Comparison of ENCODE assay signal across 15 cellular contexts in the genomic region with DNA sequence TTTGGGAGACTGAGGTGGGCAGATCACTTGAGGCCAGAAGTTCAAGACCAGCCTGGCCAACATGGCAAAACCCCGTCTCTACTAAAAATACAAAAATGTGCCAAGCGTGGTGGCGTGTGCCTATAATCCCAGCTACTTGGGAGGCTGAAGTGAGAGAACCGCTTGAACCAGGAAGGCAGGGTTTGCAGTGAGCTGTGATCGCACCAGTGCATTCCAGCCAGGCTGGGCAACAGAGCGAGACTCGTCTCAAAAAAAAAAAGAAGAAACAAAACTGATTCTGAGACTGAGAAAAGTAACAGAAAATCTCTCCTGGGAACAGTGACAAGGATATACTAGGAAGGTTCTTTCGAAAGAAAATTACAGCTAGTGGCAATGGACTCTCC. TPM values are rescaled to one million over a fixed set of nuclear protein-coding genes. Genes with fewer than 3 reads are reported as not detected.
DNase-seq lines count a peak whose midpoint lies in the region; ATAC-seq and TF ChIP-seq lines count a peak whose summit lies in the region.
"Had no signal": no experiment of that assay in that cellular context is flagged by ENCODE, and none has a peak within 500 bp of the region (broad histone marks: within the 10 kb centered on the region; RNA-seq: fewer than 3 reads in every experiment).

No MANE protein-coding gene starts in this region.

- intact Hi-C loops in OCI-LY7 (cut with micrococcal nuclease; ENCODE audit: unreplicated experiment) = loop anchor here (2.0 kb wide), 1 partner anchor 21 kb away; the partner anchor contains the start of gene USP48
- intact Hi-C loops in left ventricle myocardium superior (cut with micrococcal nuclease) = no loop called here

- H3K79me2 ChIP-seq in GM23338 (replicated peaks; ENCODE audit: insufficient read depth) (peaks cover 99% of the 10 kb centered on the region), OCI-LY7 (ENCODE audit: insufficient read depth, low read depth, low read length) (peaks cover 100% of the 10 kb centered on the region)

- H3K9me2 ChIP-seq in GM23338 (ENCODE audit: insufficient read depth) = no peaks in the 10 kb centered on the region
- H3K9me2 ChIP-seq in OCI-LY7 (ENCODE audit: insufficient read depth, low read length) = no peaks in the 10 kb centered on the region

- H3K4me3 ChIP-seq in GM23338 = no peak overlapping the region
- peak overlapping the region; percentile 25 for H3K4me3 ChIP-seq in OCI-LY7 (ENCODE audit: low read depth, low read length, poor library complexity, severe bottlenecking)
- H3K4me3 ChIP-seq: gastrocnemius medialis, suprapubic skin had no signal

- H3K27ac ChIP-seq in GM23338 (ENCODE audit: low read depth) (0 out of 2 replicates have a peak overlapping the region, but pooled peaks have one; percentile 60), OCI-LY7 (ENCODE audit: low read depth, low read length, poor library complexity, severe bottlenecking) (peak overlapping the region; percentile 74)
- H3K27ac ChIP-seq: gastrocnemius medialis, parathyroid adenoma, suprapubic skin had no signal

- TF ChIP-seq CTCF in GM23338 (conservative IDR thresholded peaks at IDR 0.05; ENCODE audit: low read depth in 2 of 2) = no peak
- no peak for TF ChIP-seq CTCF in OCI-LY7 (conservative IDR thresholded peaks at IDR 0.05; ENCODE audit: low read length)
- no peak for TF ChIP-seq CTCF in osteocyte (IDR thresholded peaks at IDR 0.05)

- H3K36me3 ChIP-seq in GM23338 (ENCODE audit: insufficient read depth) = no peaks in the 10 kb centered on the region
- peaks cover 7% of the 10 kb centered on the region for H3K36me3 ChIP-seq in OCI-LY7 (ENCODE audit: insufficient read depth, low read length)
- H3K36me3 ChIP-seq: BE2C, gastrocnemius medialis, suprapubic skin had no signal

- no peaks in the 10 kb centered on the region for H3F3A ChIP-seq in GM23338 (replicated peaks; ENCODE audit: low read depth)

- no peaks in the 10 kb centered on the region for H3K27me3 ChIP-seq in GM23338 (ENCODE audit: insufficient read depth)
- H3K27me3 ChIP-seq: BE2C, gastrocnemius medialis, suprapubic skin had no signal

- ATAC-seq in GM18502 (IDR thresholded peaks at IDR 0.05; ENCODE audit: poor library complexity, unreplicated experiment) (peak; percentile 44), GM23338 (no peak), HG03025 (IDR thresholded peaks at IDR 0.05; ENCODE audit: low FRiP score, unreplicated experiment) (no peak), left ventricle myocardium superior (no peak)
- ATAC-seq: gastrocnemius medialis had no signal

- POLR2A ChIA-PET in OCI-LY7 (lab: Charles Lee) = interaction anchor here (0.6 to 1.2 kb wide), 4 partner anchors 10 to 106 kb away, joined by 3 to 5 read pairs (median 4); no protein-coding TSS in a partner anchor

- peaks cover 15% of the 10 kb centered on the region for H3K4me1 ChIP-seq in GM23338 (ENCODE audit: insufficient read depth)
- peaks cover 64% of the 10 kb centered on the region for H3K4me1 ChIP-seq in OCI-LY7 (ENCODE audit: insufficient read depth, low read length, poor library complexity, severe bottlenecking)
- H3K4me1 ChIP-seq: BE2C had no signal

- H3K4me3 Mint-ChIP-seq in GM23338 (no peak overlapping the region), osteocyte (ENCODE audit: unreplicated experiment) (no peak overlapping the region)

- H3K4me1 Mint-ChIP-seq in GM23338 (peaks cover 17% of the 10 kb centered on the region), osteocyte (ENCODE audit: unreplicated experiment) (peaks cover 43% of the 10 kb centered on the region)

- BruUV-seq in OCI-LY7 (replicated peaks; lab: Mats Ljungman, UMichigan) = no TSS peak

- no peaks in the 10 kb centered on the region for H3K36me3 Mint-ChIP-seq in GM23338 (ENCODE audit: low read depth)
- no peaks in the 10 kb centered on the region for H3K36me3 Mint-ChIP-seq in osteocyte (ENCODE audit: unreplicated experiment)

- H3K4me2 ChIP-seq in GM23338 (no peak overlapping the region), OCI-LY7 (ENCODE audit: low read length) (peak overlapping the region; percentile 77)

- no peak for DNase-seq in GM23338 (ENCODE audit: low spot score)
- DNase-seq in OCI-LY7 (ENCODE audit: low spot score) = peak; percentile 64
- DNase-seq in osteocyte (ENCODE audit: extremely low spot score, unreplicated experiment) = peak; percentile 46
- DNase-seq in left ventricle myocardium superior = no peak
- no peak for DNase-seq in HCEC 1CT
- DNase-seq: BE2C, DMS79 treated with DMSO at 0.1 percent for 48 hours, gastrocnemius medialis, NCI-H2107, NCI-H82 had no signal

- CTCF ChIA-PET in OCI-LY7 (lab: Charles Lee; ENCODE audit: unreplicated experiment) = no interaction called here

- H3K9me3 ChIP-seq in OCI-LY7 (ENCODE audit: low read length) = no peaks in the 10 kb centered on the region
- H3K9me3 ChIP-seq: BE2C, gastrocnemius medialis, suprapubic skin had no signal

- H4K20me1 ChIP-seq in GM23338 (replicated peaks; ENCODE audit: insufficient read depth) = peaks cover 72% of the 10 kb centered on the region
- peaks cover 26% of the 10 kb centered on the region; the same call in 1 of the 2 replicates for H4K20me1 ChIP-seq in OCI-LY7 (ENCODE audit: insufficient read depth, low read length)

- H2AFZ ChIP-seq in GM23338 = no peak overlapping the region
- no peak overlapping the region for H2AFZ ChIP-seq in OCI-LY7 (ENCODE audit: low read length)
- H2AFZ ChIP-seq: parathyroid adenoma had no signal

- no peak overlapping the region for H3K27ac Mint-ChIP-seq in GM23338
- H3K27ac Mint-ChIP-seq in osteocyte (ENCODE audit: unreplicated experiment) = no peak overlapping the region

- H3K27me3 Mint-ChIP-seq in GM23338 (ENCODE audit: insufficient read depth, low read depth, poor library complexity) (peaks cover 2% of the 10 kb centered on the region), osteocyte (ENCODE audit: unreplicated experiment) (no peaks in the 10 kb centered on the region)

- H3K9me3 Mint-ChIP-seq in GM23338 (no peaks in the 10 kb centered on the region), osteocyte (ENCODE audit: unreplicated experiment) (no peaks in the 10 kb centered on the region)

TF ChIP-seq in GM23338, 12 proteins besides CTCF, POLR2A, EP300 and RAD21 (continues in another document):
- no peak for TF ChIP-seq STAT1 (IDR thresholded peaks at IDR 0.05; ENCODE audit: unreplicated experiment)
- no peak for TF ChIP-seq EZH2phosphoT487 (IDR thresholded peaks at IDR 0.05; ENCODE audit: unreplicated experiment)
- no peak for TF ChIP-seq NANOG (IDR thresholded peaks at IDR 0.05; ENCODE audit: borderline replicate concordance)
- no peak for TF ChIP-seq ZNF331 (CRISPR knock-in tag; IDR thresholded peaks at IDR 0.05; ENCODE audit: low read depth)
- no peak for TF ChIP-seq EZH2 (IDR thresholded peaks at IDR 0.05; ENCODE audit: low read depth, unreplicated experiment)
- TF ChIP-seq REST (IDR thresholded peaks at IDR 0.05; ENCODE audit: unreplicated experiment) = no peak
- TF ChIP-seq, protein P1, sequence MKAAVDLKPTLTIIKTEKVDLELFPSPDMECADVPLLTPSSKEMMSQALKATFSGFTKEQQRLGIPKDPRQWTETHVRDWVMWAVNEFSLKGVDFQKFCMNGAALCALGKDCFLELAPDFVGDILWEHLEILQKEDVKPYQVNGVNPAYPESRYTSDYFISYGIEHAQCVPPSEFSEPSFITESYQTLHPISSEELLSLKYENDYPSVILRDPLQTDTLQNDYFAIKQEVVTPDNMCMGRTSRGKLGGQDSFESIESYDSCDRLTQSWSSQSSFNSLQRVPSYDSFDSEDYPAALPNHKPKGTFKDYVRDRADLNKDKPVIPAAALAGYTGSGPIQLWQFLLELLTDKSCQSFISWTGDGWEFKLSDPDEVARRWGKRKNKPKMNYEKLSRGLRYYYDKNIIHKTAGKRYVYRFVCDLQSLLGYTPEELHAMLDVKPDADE (IDR thresholded peaks at IDR 0.05) = no peak
- TF ChIP-seq CREB1 (CRISPR knock-in tag; IDR thresholded peaks at IDR 0.05; ENCODE audit: low read depth) = no peak

RNA-seq across cellular contexts. Expression of gene USP48, which starts 20.9 kb away (rescaled TPM):
- total RNA-seq in GM23338 (2014; rRNA removed; shearing (Covaris generic)) = 85.9 and 114 TPM in 2 replicates
- 144 and 151 TPM in 2 replicates for polyA plus RNA-seq in GM23338 (2016; fragmentation: Nextera tagmentation; extraction: Ambion mirVana)
- 45.0 and 56.0 TPM in 2 replicates for total RNA-seq in OCI-LY7 (2014; rRNA removed; shearing (Covaris generic))
- total RNA-seq in OCI-LY7 (2022) = 95.7 and 98.3 TPM in 2 replicates
- 71.4 and 73.6 TPM in 2 replicates for total RNA-seq in osteocyte
- 40.3 TPM for total RNA-seq in left ventricle myocardium superior

RNA-seq across cellular contexts. Expression of gene LDLRAD2, which starts 50.1 kb away (rescaled TPM):
- total RNA-seq in GM23338 (2014; rRNA removed; shearing (Covaris generic)) = 0.31 and 1.6 TPM in 2 replicates
- 5.8 and 11.3 TPM in 2 replicates for polyA plus RNA-seq in GM23338 (2016; fragmentation: Nextera tagmentation; extraction: Ambion mirVana)
- not detected in 2 replicates for total RNA-seq in OCI-LY7 (2014; rRNA removed; shearing (Covaris generic))
- total RNA-seq in OCI-LY7 (2022) (not detected in 2 replicates), osteocyte (not detected in 2 replicates), left ventricle myocardium superior (0.20 TPM)
- total RNA-seq: gastrocnemius medialis had no signal
- polyA plus RNA-seq: endothelial cell of umbilical vein had no signal

Comparison
In these comparisons a context has a peak if more than half of its experiments do, and no peak if none do; other contexts are left out.
1. DNase-seq: peak in OCI-LY7 (single experiment) and osteocyte (single experiment); none in GM23338 (single experiment), left ventricle myocardium superior (single experiment) and HCEC 1CT (single experiment).